In the genomic region with DNA sequence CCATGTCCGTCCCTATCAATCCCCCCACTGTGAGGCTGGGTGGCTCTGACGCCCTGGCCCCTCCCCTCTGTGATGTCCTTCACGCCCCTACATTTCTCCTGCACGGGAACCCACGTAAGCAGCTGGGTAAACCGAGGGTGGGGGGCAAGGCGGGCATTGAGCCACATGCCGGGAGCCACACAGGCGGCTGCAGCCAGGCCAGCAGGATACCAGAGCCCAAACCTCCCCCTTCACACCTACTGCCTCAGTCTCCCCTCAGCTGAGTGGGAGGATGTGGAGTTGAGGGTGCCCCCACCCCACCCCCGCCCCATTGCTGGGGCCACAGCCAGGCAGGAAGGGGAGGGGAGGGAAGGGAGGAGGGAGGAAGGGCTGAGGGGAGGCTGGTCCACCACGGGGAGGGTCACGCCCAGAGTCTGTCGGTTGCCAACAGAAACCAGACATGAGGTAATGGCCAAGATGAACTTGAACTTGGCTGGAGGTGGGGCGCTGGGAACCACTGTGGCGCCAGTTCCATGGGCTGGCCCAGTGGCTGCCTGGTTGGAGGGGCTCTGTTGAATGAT, we compare ENCODE assay signal across 9 cellular contexts. TPM values are rescaled to one million over a fixed set of nuclear protein-coding genes. Genes with fewer than 3 reads are reported as not detected.
DNase-seq lines count a peak whose midpoint lies in the region; ATAC-seq and TF ChIP-seq lines count a peak whose summit lies in the region.
"Had no signal": no experiment of that assay in that cellular context is flagged by ENCODE, and none has a peak within 500 bp of the region (broad histone marks: within the 10 kb centered on the region; RNA-seq: fewer than 3 reads in every experiment).

No MANE protein-coding gene starts in this region.

- no peak overlapping the region for H3K9ac ChIP-seq in BLaER1

- in situ Hi-C loops in SK-MEL-5 (cut with HindIII; ENCODE audit: low pct_unique_long_range_greater_than_20kb, low sequenced_read_pairs) = no loop called here

- peak overlapping the region; percentile 95 for H3K4me2 ChIP-seq in BLaER1

- TF ChIP-seq CTCF in omental fat pad (IDR thresholded peaks at IDR 0.05) = no peak

- H3K27ac ChIP-seq in BLaER1 = no peak overlapping the region; the same call in 1 of the 2 replicates

- peaks cover 63% of the 10 kb centered on the region for H4K20me1 ChIP-seq in BLaER1

- no peaks in the 10 kb centered on the region for H3K9me3 ChIP-seq in BLaER1

- peak; percentile 26 for DNase-seq in SK-MEL-5 (ENCODE audit: low read depth, low spot score)
- peak; percentile 86 for DNase-seq in glomerular visceral epithelial cell (ENCODE audit: extremely low spot score)
- DNase-seq in omental fat pad (ENCODE audit: low spot score) = peak; percentile 51
- DNase-seq in NCI-H1436 treated with DMSO at 0.1 percent for 48 hours (lab: John Stamatoyannopoulos, UW) = no peak
- DNase-seq in SW480 (ENCODE audit: low spot score) = no peak
- DNase-seq: activated CD4-positive, CD25-positive, alpha-beta regulatory T cell had no signal

- peaks cover 50% of the 10 kb centered on the region for H3K4me1 ChIP-seq in BLaER1

- H3K36me3 ChIP-seq in BLaER1 = peaks cover 57% of the 10 kb centered on the region

- H3K4me3 ChIP-seq in BLaER1 = no peak overlapping the region

- no peaks in the 10 kb centered on the region for H3K27me3 ChIP-seq in BLaER1

- ATAC-seq in omental fat pad (ENCODE audit: low FRiP score) (peak; percentile 78), GM18867 (IDR thresholded peaks at IDR 0.05; ENCODE audit: unreplicated experiment) (no peak), HG03342 (IDR thresholded peaks at IDR 0.05; ENCODE audit: unreplicated experiment) (no peak)

RNA-seq across cellular contexts. Expression of a gene that starts 20.9 kb away (rescaled TPM):
- total RNA-seq in SK-MEL-5 (2014; rRNA removed; shearing (Covaris generic)) = not detected in 2 replicates
- polyA plus RNA-seq in SK-MEL-5 (2015; cell fraction: cytosol; rRNA removed) = not detected in 2 replicates
- polyA plus RNA-seq in SK-MEL-5 (2015; cell fraction: nucleus; rRNA removed) = not detected in 2 replicates
- not detected for total RNA-seq in omental fat pad

RNA-seq across cellular contexts. Expression of a gene that starts 23.8 kb away (rescaled TPM):
- not detected in 2 replicates for total RNA-seq in SK-MEL-5 (2014; rRNA removed; shearing (Covaris generic))
- polyA plus RNA-seq in SK-MEL-5 (2015; cell fraction: cytosol; rRNA removed) = not detected in 2 replicates
- not detected in 2 replicates for polyA plus RNA-seq in SK-MEL-5 (2015; cell fraction: nucleus; rRNA removed)
- not detected for total RNA-seq in omental fat pad

RNA-seq across cellular contexts. Expression of a gene that starts 41.1 kb away (rescaled TPM):
- 13.1 and 13.4 TPM in 2 replicates for total RNA-seq in SK-MEL-5 (2014; rRNA removed; shearing (Covaris generic))
- polyA plus RNA-seq in SK-MEL-5 (2015; cell fraction: cytosol; rRNA removed) = 22.8 and 27.0 TPM in 2 replicates
- 14.2 and 14.9 TPM in 2 replicates for polyA plus RNA-seq in SK-MEL-5 (2015; cell fraction: nucleus; rRNA removed)
- 10 to 100 TPM; 11.7 to 28.1 (median 13.0) TPM for total RNA-seq in omental fat pad

RNA-seq across cellular contexts. Expression of a gene that starts 46.7 kb away (rescaled TPM):
- 22.6 and 26.9 TPM in 2 replicates for total RNA-seq in SK-MEL-5 (2014; rRNA removed; shearing (Covaris generic))
- polyA plus RNA-seq in SK-MEL-5 (2015; cell fraction: cytosol; rRNA removed) = 30.2 and 34.6 TPM in 2 replicates
- polyA plus RNA-seq in SK-MEL-5 (2015; cell fraction: nucleus; rRNA removed) = 54.4 and 59.7 TPM in 2 replicates
- total RNA-seq in omental fat pad = 10 to 100 TPM; 10.0 to 33.1 (median 15.3) TPM

Comparison
In these comparisons a context has a peak if more than half of its experiments do, and no peak if none do; other contexts are left out.
1. DNase-seq: peak in SK-MEL-5 (single experiment), glomerular visceral epithelial cell (single experiment) and omental fat pad (single experiment); none in NCI-H1436 treated with DMSO at 0.1 percent for 48 hours (single experiment) and SW480 (single experiment).